25 cellular contexts compared by ENCODE assay signal in the genomic region with DNA sequence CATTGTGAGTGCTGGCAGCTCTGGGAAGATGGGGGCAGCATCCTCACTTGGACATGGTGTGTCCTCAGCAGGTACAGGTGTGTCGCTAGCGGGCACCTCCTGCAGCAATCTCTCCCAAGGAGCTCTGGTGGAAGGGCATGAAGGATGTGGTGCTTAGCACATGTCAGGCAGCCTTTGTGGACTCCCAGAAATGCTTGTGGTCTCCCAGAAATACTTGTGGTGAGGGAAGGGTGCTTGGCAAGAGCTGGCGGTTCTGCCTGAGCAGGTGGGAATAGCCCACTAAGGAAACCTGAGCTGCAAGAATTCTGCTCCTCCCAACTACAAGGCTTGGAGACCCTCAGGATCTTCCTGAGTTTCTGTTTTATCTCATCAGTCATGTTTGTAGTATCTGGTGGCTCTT.
DNase-seq lines count a peak whose midpoint lies in the region; ATAC-seq and TF ChIP-seq lines count a peak whose summit lies in the region.
"Had no signal": no experiment of that assay in that cellular context is flagged by ENCODE, and none has a peak within 500 bp of the region (broad histone marks: within the 10 kb centered on the region; RNA-seq: fewer than 3 reads in every experiment).

No MANE protein-coding gene starts in this region.

- in situ Hi-C loops in ACHN (cut with HindIII; ENCODE audit: low pct_ligation_motif_present, low pct_unique_long_range_greater_than_20kb, low sequenced_read_pairs): no loop called here

- H3K9me3 Mint-ChIP-seq in activated T-cell treated with anti-CD3 and anti-CD28 coated beads, Interleukin-2, amount 50 U/mL, for 4 hours: no peaks in the 10 kb centered on the region
- H3K9me3 Mint-ChIP-seq: CD8-positive, alpha-beta T cell had no signal

- H3K4me1 Mint-ChIP-seq in activated T-cell treated with anti-CD3 and anti-CD28 coated beads, Interleukin-2, amount 50 U/mL, for 4 hours (ENCODE audit: low read depth): no peaks in the 10 kb centered on the region

- peaks cover 2% of the 10 kb centered on the region for H3K27me3 Mint-ChIP-seq in activated T-cell treated with anti-CD3 and anti-CD28 coated beads, Interleukin-2, amount 50 U/mL, for 4 hours (ENCODE audit: low read depth)

- intact Hi-C loops in testis (cut with DNase I; ENCODE audit: low total_unique reads): no loop called here

- no peaks in the 10 kb centered on the region for H3K4me1 ChIP-seq in testis

- no peak overlapping the region for H3K4me3 Mint-ChIP-seq in activated T-cell treated with anti-CD3 and anti-CD28 coated beads, Interleukin-2, amount 50 U/mL, for 4 hours
- H3K4me3 Mint-ChIP-seq: CD8-positive, alpha-beta T cell had no signal

- whole genome bisulfite sequencing in testis, 2 donors: 88 to 93% methylated on average over 1 to 3 of the region's 3 CpGs

- TF ChIP-seq CTCF in testis (IDR thresholded peaks at IDR 0.05): no peak

- no peak for ATAC-seq in activated T-cell treated with anti-CD3 and anti-CD28 coated beads, Interleukin-2, amount 50 U/mL, for 4 hours
- ATAC-seq: CD8-positive, alpha-beta T cell had no signal

- DNase-seq in ACHN (peak; percentile 24), M059J (ENCODE audit: low read depth) (peak; percentile 38), astrocyte of the hippocampus (ENCODE audit: low read depth, low spot score) (peak; percentile 87), left kidney (ENCODE audit: low read depth, low spot score) (peak; percentile 37), NCI-H774 (lab: John Stamatoyannopoulos, UW) (no peak), testis (no peak), cerebellum (ENCODE audit: low spot score) (no peak)
- DNase-seq in activated T-cell treated with anti-CD3 and anti-CD28 coated beads, Interleukin-2, amount 50 U/mL, for 4 hours: no peak
- DNase-seq: 8988T; AML-193; C1 segment of cervical spinal cord; CD8-positive, alpha-beta T cell; EL; GF-D8; H7; KBM-7; NCI-H1092; NCI-H1436; NCI-H187 treated with DMSO at 0.1 percent for 48 hours; NCI-H2171; NCI-H524 treated with DMSO at 0.1 percent for 48 hours; OCI-M1; Right ventricle myocardium superior; SW 1271 had no signal

- H3K9me3 ChIP-seq in testis: no peaks in the 10 kb centered on the region

- no peaks in the 10 kb centered on the region for H3K36me3 Mint-ChIP-seq in activated T-cell treated with anti-CD3 and anti-CD28 coated beads, Interleukin-2, amount 50 U/mL, for 4 hours (ENCODE audit: insufficient read depth)
- H3K36me3 Mint-ChIP-seq: CD8-positive, alpha-beta T cell had no signal

- no peak overlapping the region for H3K27ac ChIP-seq in testis
- H3K27ac ChIP-seq: SK-N-MC had no signal

- no peak overlapping the region for H3K4me3 ChIP-seq in testis
- H3K4me3 ChIP-seq: SK-N-MC had no signal

- H3K36me3 ChIP-seq in testis (ENCODE audit: low read depth, missing control alignments): no peaks in the 10 kb centered on the region

- no peaks in the 10 kb centered on the region for H3K27me3 ChIP-seq in testis

- TF ChIP-seq POLR2A in testis (IDR thresholded peaks at IDR 0.05): no peak

Comparison
In these comparisons a context has a peak if more than half of its experiments do, and no peak if none do; other contexts are left out.
1. DNase-seq: peak in ACHN (single experiment), M059J (single experiment), astrocyte of the hippocampus (single experiment) and left kidney (single experiment); none in NCI-H774 (single experiment), testis (single experiment), activated T-cell treated with anti-CD3 and anti-CD28 coated beads, Interleukin-2, amount 50 U/mL, for 4 hours (single experiment) and cerebellum (single experiment).